ENCODE assay signal across 13 cellular contexts in genomic region chr9:119938871-119939270, GRCh38.
"Had no signal": no experiment of that assay in that cellular context is flagged by ENCODE, and none has a peak within 500 bp of the region (broad histone marks: within the 10 kb centered on the region; RNA-seq: fewer than 3 reads in every experiment).

No MANE protein-coding gene starts in this region.

- H3K27ac ChIP-seq: dorsolateral prefrontal cortex, thyroid gland, uterus had no signal

- H3K27me3 Mint-ChIP-seq: activated CD4-positive, alpha-beta T cell treated with anti-CD3 and anti-CD28 coated beads, Interleukin-2, amount 10 ng/mL, durations not matched to agents 24 days and 14 days had no signal

- H3K4me1 Mint-ChIP-seq: activated B cell treated with CpG ODN at 0.5 μM for 24 hours; activated CD4-positive, alpha-beta T cell treated with anti-CD3 and anti-CD28 coated beads, Interleukin-2, amount 10 ng/mL, durations not matched to agents 24 days and 14 days; neural crest cell had no signal

- H3K27me3 ChIP-seq: dorsolateral prefrontal cortex, thyroid gland, uterus had no signal

- H3K27ac Mint-ChIP-seq: activated B cell treated with CpG ODN at 0.5 μM for 24 hours; activated CD4-positive, alpha-beta T cell treated with anti-CD3 and anti-CD28 coated beads, Interleukin-2, amount 10 ng/mL, durations not matched to agents 24 days and 14 days; activated naive CD8-positive, alpha-beta T cell had no signal

- DNase-seq: activated B cell treated with CpG ODN at 0.5 μM for 24 hours; activated CD4-positive, alpha-beta T cell treated with anti-CD3 and anti-CD28 coated beads, Interleukin-2, amount 10 ng/mL, durations not matched to agents 24 days and 14 days; activated gamma-delta T cell treated with Interleukin-2 at 50 U/mL for 16 hours; dorsolateral prefrontal cortex; stimulated activated CD4-positive, alpha-beta T cell treated with anti-CD3 and anti-CD28 coated beads, Interleukin-12 subunit alpha, Interleukin-12 subunit beta, amount 100 ng/mL, for 4 hours; stimulated activated CD4-positive, alpha-beta T cell treated with anti-CD3 and anti-CD28 coated beads, Interleukin-2, amount 100 ng/mL, for 24 hours; T-helper 2 cell; thyroid gland; uterus had no signal

- H3K4me3 Mint-ChIP-seq: activated B cell treated with CpG ODN at 0.5 μM for 24 hours; activated CD4-positive, alpha-beta T cell treated with anti-CD3 and anti-CD28 coated beads, Interleukin-2, amount 10 ng/mL, durations not matched to agents 24 days and 14 days; activated naive CD8-positive, alpha-beta T cell; neural crest cell had no signal

- H3K9me3 Mint-ChIP-seq: activated B cell treated with CpG ODN at 0.5 μM for 24 hours; activated CD4-positive, alpha-beta T cell treated with anti-CD3 and anti-CD28 coated beads, Interleukin-2, amount 10 ng/mL, durations not matched to agents 24 days and 14 days; neural crest cell had no signal

- H3K4me1 ChIP-seq: thyroid gland, uterus had no signal

- H3K36me3 Mint-ChIP-seq: activated naive CD8-positive, alpha-beta T cell had no signal

- H3K9me3 ChIP-seq: thyroid gland, uterus had no signal

- H3K36me3 ChIP-seq: thyroid gland, uterus had no signal

- H3K4me3 ChIP-seq: dorsolateral prefrontal cortex, thyroid gland, uterus had no signal

- FAIRE-seq: islet of Langerhans, TTC549 had no signal
